ENCODE assay signal across 23 cellular contexts in the genomic region with DNA sequence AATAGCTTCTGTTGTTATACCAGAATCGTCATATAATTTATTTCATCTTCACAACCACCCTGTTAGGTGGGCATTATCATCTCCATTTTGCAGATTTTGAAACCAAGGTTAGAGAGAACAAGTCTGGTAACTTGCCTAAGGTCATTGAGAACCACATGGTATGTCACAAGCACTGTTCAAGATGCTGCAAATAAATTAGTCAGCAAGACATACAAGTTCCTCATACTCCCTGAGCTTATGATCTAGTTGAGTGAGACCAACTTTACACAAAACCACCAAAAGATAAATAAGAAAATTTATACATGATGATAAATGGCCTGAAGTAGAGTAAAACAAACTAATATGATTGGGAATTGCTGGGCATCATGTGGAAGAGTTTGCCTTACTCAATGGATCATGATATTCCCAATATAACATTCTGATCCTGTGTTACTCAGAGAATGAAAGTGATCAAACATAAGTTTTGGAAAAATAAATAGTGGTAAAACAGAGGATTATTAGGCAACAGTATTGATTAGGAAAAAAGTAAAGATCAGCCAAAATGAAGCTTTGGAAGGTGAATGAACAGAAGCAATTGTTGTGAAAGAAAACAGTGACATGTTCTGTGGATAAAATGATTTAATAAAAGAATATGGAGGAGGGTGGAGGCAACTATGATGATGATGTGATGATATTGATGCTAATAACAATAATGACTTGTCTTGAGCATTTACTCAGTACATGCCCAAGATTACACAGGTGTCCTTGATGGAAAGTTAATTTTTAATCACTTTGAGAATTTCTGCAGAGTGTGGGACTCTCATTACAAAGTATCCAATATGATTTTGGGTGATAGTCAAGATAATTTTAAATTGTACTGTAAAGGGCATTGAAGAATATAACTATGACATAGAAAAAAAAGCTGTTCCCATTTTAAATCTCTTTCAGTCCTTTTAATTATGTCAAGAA. TPM values are rescaled to one million over a fixed set of nuclear protein-coding genes. Genes with fewer than 3 reads are reported as not detected.
"Had no signal": no experiment of that assay in that cellular context is flagged by ENCODE, and none has a peak within 500 bp of the region (broad histone marks: within the 10 kb centered on the region; RNA-seq: fewer than 3 reads in every experiment).

No MANE protein-coding gene starts in this region.

- H3K27me3 Mint-ChIP-seq: natural killer cell treated with Interleukin-12 subunit alpha and Interleukin-12 subunit beta and Interleukin-15 and Interleukin-18, amount 100 ng/mL, for 72 hours; type B pancreatic cell had no signal

- H3K27ac ChIP-seq: coronary artery, left ventricle myocardium inferior, neural progenitor cell, ovary, right atrium auricular region, suprapubic skin, thyroid gland had no signal

- H2AFZ ChIP-seq: neural progenitor cell had no signal

- H3K36me3 Mint-ChIP-seq: natural killer cell treated with Interleukin-12 subunit alpha and Interleukin-12 subunit beta and Interleukin-15 and Interleukin-18, amount 100 ng/mL, for 72 hours; neural progenitor cell; type B pancreatic cell had no signal

- H3K36me3 ChIP-seq: left ventricle myocardium inferior, neural progenitor cell, ovary, right atrium auricular region, suprapubic skin, thyroid gland had no signal

- ATAC-seq: natural killer cell treated with Interleukin-12 subunit alpha and Interleukin-12 subunit beta and Interleukin-15 and Interleukin-18, amount 100 ng/mL, for 72 hours had no signal

- H3K9me3 ChIP-seq: suprapubic skin, thyroid gland had no signal

- H3K4me3 ChIP-seq: coronary artery, left ventricle myocardium inferior, lung, neural progenitor cell, ovary, right atrium auricular region, smooth muscle cell, suprapubic skin, thyroid gland had no signal

- FAIRE-seq: endothelial cell of umbilical vein, frontal cortex, urothelium cell line had no signal

- H3K27me3 ChIP-seq: neural progenitor cell, ovary, right atrium auricular region, suprapubic skin, thyroid gland had no signal

- H3K27ac Mint-ChIP-seq: endodermal cell; natural killer cell treated with Interleukin-12 subunit alpha and Interleukin-12 subunit beta and Interleukin-15 and Interleukin-18, amount 100 ng/mL, for 72 hours; neural progenitor cell; type B pancreatic cell had no signal

- H3K4me1 Mint-ChIP-seq: endodermal cell, neural progenitor cell had no signal

- H3K4me1 ChIP-seq: left ventricle myocardium inferior, neural progenitor cell, right atrium auricular region, suprapubic skin, thyroid gland had no signal

- H3K9ac ChIP-seq: neural progenitor cell had no signal

- H3K4me2 ChIP-seq: neural progenitor cell, smooth muscle cell had no signal

- DNase-seq: effector CD4-positive, alpha-beta T cell; endodermal cell; glutamatergic neuron; islet precursor cell; left ventricle myocardium inferior; mesenchymal stem cell; midbrain; nucleus accumbens; ovary; stimulated activated CD4-positive, alpha-beta T cell treated with anti-CD3 and anti-CD28 coated beads, Interleukin-2, amount 100 ng/mL, for 48 hours; stimulated activated naive CD4-positive, alpha-beta T cell treated with Interleukin-2 at 50 U/mL for 16 hours; thyroid gland had no signal

- H3K4me3 Mint-ChIP-seq: endodermal cell; natural killer cell treated with Interleukin-12 subunit alpha and Interleukin-12 subunit beta and Interleukin-15 and Interleukin-18, amount 100 ng/mL, for 72 hours; neural progenitor cell; type B pancreatic cell had no signal

RNA-seq across cellular contexts. Expression of a gene that starts 34.1 kb away (rescaled TPM):
- total RNA-seq: natural killer cell treated with Interleukin-12 subunit alpha and Interleukin-12 subunit beta and Interleukin-15 and Interleukin-18, amount 100 ng/mL, for 72 hours had no signal
